1 cellular context compared by ENCODE assay signal in the genomic region with DNA sequence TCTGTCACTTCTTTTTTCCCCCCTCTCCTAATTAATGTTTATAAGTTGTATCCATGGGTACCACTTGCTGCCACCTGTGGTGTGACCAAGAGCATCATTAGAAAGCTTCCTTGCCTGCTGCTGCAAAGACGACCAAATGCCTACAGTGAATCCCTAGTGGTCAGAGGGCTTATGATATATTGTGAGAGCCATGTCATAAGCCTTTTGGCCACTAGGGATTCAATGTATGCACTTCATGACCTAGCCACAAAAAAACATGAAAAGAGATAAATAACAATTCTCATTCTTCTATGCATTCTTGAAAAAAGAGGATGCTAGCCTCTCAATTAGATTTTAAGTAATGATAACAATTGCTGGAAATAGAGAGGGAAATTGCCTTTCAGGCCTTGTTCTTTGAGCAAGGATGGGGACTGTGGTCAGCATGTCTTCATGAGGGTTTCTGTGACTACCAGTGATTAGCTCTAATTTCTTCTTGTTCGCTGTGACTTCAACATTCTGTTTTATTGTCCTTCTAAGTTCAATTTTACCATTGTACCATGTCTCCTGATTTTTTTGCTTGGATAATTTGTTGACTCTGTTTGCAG.
TF ChIP-seq lines count a peak whose summit lies in the region.

No MANE protein-coding gene starts in this region.

TF ChIP-seq in IMR-90, 13 proteins besides CTCF, POLR2A, EP300 and RAD21 (continued from another document):
- no peak for TF ChIP-seq RCOR1 (IDR thresholded peaks at IDR 0.05; ENCODE audit: insufficient replicate concordance, low read length)
- no peak for TF ChIP-seq MAFK (IDR thresholded peaks at IDR 0.05; ENCODE audit: low read depth, low read length)
